ENCODE assay signal across 2 cellular contexts in genomic region chr22:19177164-19178064, GRCh38.
TF ChIP-seq lines count a peak whose summit lies in the region.

No MANE protein-coding gene starts in this region.

TF ChIP-seq in SK-N-SH, 30 proteins besides CTCF, POLR2A, EP300 and RAD21:
- TF ChIP-seq USF1 (IDR thresholded peaks at IDR 0.05; ENCODE audit: borderline replicate concordance, low read depth) (no peak), YY1 (IDR thresholded peaks at IDR 0.05; ENCODE audit: low read depth) (no peak), TCF12 (IDR thresholded peaks at IDR 0.05) (no peak)

TF ChIP-seq in SK-N-SH treated with all-trans-retinoic acid at 6 μM for 48 hours, 23 proteins besides CTCF, POLR2A, EP300 and RAD21:
- no peak for TF ChIP-seq TOX (CRISPR knock-in tag; IDR thresholded peaks at IDR 0.05; ENCODE audit: borderline replicate concordance)
- TF ChIP-seq ZNF8 (CRISPR knock-in tag; IDR thresholded peaks at IDR 0.05) = no peak
- no peak for TF ChIP-seq TCF4 (CRISPR knock-in tag; IDR thresholded peaks at IDR 0.05; ENCODE audit: borderline replicate concordance)
- no peak for TF ChIP-seq CREB5 (CRISPR knock-in tag; IDR thresholded peaks at IDR 0.05; ENCODE audit: low read depth)
- TF ChIP-seq OSR1 (CRISPR knock-in tag; IDR thresholded peaks at IDR 0.05) = no peak
- no peak for TF ChIP-seq ZFP30 (CRISPR knock-in tag; IDR thresholded peaks at IDR 0.05)
- no peak for TF ChIP-seq GLIS3 (CRISPR knock-in tag; IDR thresholded peaks at IDR 0.05)
- TF ChIP-seq ISL1 (CRISPR knock-in tag; IDR thresholded peaks at IDR 0.05) = no peak
- no peak for TF ChIP-seq ZFP3 (CRISPR knock-in tag; IDR thresholded peaks at IDR 0.05)
- TF ChIP-seq PATZ1 (CRISPR knock-in tag; IDR thresholded peaks at IDR 0.05; ENCODE audit: borderline replicate concordance) = no peak
- no peak for TF ChIP-seq TSHZ2 (CRISPR knock-in tag; IDR thresholded peaks at IDR 0.05)
- no peak for TF ChIP-seq BACH2 (CRISPR knock-in tag; IDR thresholded peaks at IDR 0.05; ENCODE audit: borderline replicate concordance)
- no peak for TF ChIP-seq POU6F1 (CRISPR knock-in tag; IDR thresholded peaks at IDR 0.05; ENCODE audit: borderline replicate concordance, low read depth)
- no peak for TF ChIP-seq SNAI2 (CRISPR knock-in tag; IDR thresholded peaks at IDR 0.05)
- no peak for TF ChIP-seq ZNF565 (CRISPR knock-in tag; conservative IDR thresholded peaks at IDR 0.05; ENCODE audit: low read depth)
